Comparison of ENCODE assay signal across 22 cellular contexts in the genomic region with DNA sequence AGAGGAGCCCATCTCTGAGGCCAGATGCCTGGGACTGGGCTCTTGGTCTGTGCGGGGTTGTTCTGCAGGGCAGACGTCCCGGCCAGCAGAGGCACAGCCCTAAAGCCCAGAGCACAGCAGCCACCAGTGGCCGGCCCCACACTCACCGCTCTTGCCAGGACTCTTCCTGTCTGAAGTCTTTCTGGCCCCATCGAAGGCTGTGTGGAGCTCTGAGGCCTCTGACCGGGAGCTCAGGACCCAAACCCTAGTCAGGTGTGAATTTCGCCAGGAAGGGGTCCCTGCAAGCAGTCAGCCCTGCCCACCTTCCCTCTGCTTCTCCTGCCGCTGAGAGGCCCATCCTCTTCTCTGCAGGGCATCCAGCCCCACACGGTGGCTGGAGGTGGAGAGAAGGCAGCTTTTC.
"Had no signal": no experiment of that assay in that cellular context is flagged by ENCODE, and none has a peak within 500 bp of the region (broad histone marks: within the 10 kb centered on the region; RNA-seq: fewer than 3 reads in every experiment).

No MANE protein-coding gene starts in this region.

- H2AFZ ChIP-seq: parathyroid adenoma had no signal

- H3K4me3 ChIP-seq: dorsolateral prefrontal cortex, heart left ventricle, left lung, psoas muscle, right lobe of liver, tibial artery, upper lobe of right lung had no signal

- ATAC-seq: left lung; psoas muscle; right lobe of liver; stimulated activated naive CD8-positive, alpha-beta T cell treated with anti-CD3 and anti-CD28 coated beads, Interleukin-15, Interleukin-2, amounts not matched to agents 100 U/mL and 50 U/mL, for 24 hours had no signal

- H3K4me3 Mint-ChIP-seq: nephron had no signal

- H3K27ac Mint-ChIP-seq: nephron had no signal

- H3K9me3 ChIP-seq: heart left ventricle, left lung, psoas muscle, right lobe of liver, tibial artery, upper lobe of right lung had no signal

- H3K4me1 Mint-ChIP-seq: nephron had no signal

- H3K4me1 ChIP-seq: parathyroid adenoma, psoas muscle, right lobe of liver, tibial artery, upper lobe of right lung had no signal

- H3K79me2 ChIP-seq: parathyroid adenoma had no signal

- H3K27me3 ChIP-seq: dorsolateral prefrontal cortex, heart left ventricle, left lung, right lobe of liver, tibial artery, upper lobe of right lung had no signal

- DNase-seq: central memory CD4-positive, alpha-beta T cell; cortex of kidney; effector CD8-positive, alpha-beta T cell; foreskin melanocyte; hypothalamus; islet precursor cell; mesendoderm; naive B cell; psoas muscle; retina; stimulated activated CD4-positive, alpha-beta T cell treated with anti-CD3 and anti-CD28 coated beads, Interleukin-15, amount 100 ng/mL, for 24 hours; stimulated activated CD4-positive, alpha-beta T cell treated with anti-CD3 and anti-CD28 coated beads, Interleukin-1b, Interleukin-23, amount 100 ng/mL, for 48 hours; stimulated activated CD4-positive, alpha-beta T cell treated with anti-CD3 and anti-CD28 coated beads, Interleukin-4, amount 100 ng/mL, for 4 hours; stimulated activated naive CD8-positive, alpha-beta T cell treated with anti-CD3 and anti-CD28 coated beads, Interleukin-15, Interleukin-2, amounts not matched to agents 100 U/mL and 50 U/mL, for 24 hours; tibial artery had no signal

- H3K9ac ChIP-seq: parathyroid adenoma had no signal

- H3K27ac ChIP-seq: dorsolateral prefrontal cortex, heart left ventricle, left lung, parathyroid adenoma, psoas muscle, right lobe of liver, tibial artery, upper lobe of right lung had no signal

- H3K9me3 Mint-ChIP-seq: naive B cell, nephron had no signal
